Comparison of ENCODE assay signal across 8 cellular contexts in genomic region chr1:226526801-226527595, GRCh38.
DNase-seq lines count a peak whose midpoint lies in the region; ATAC-seq and TF ChIP-seq lines count a peak whose summit lies in the region.

No MANE protein-coding gene starts in this region.

- H3F3A ChIP-seq in DOHH2 (ENCODE audit: control insufficient read depth, insufficient read depth) = no peaks in the 10 kb centered on the region

- TF ChIP-seq CTCF in DOHH2 (IDR thresholded peaks at IDR 0.05; ENCODE audit: low read depth, low read length, poor library complexity, severe bottlenecking) (no peak), nephron (IDR thresholded peaks at IDR 0.05; ENCODE audit: unreplicated experiment in 3 of 3) (no peak)

- peak overlapping the region; percentile 37 for H3K4me3 ChIP-seq in DOHH2 (ENCODE audit: low read length)

- peak overlapping the region in 2 of 3 experiments; percentile 20 to 31 for H3K27ac Mint-ChIP-seq in nephron

- no peak overlapping the region for H3K4me3 Mint-ChIP-seq in nephron

- no peaks in the 10 kb centered on the region for H3K79me2 ChIP-seq in DOHH2 (ENCODE audit: control insufficient read depth, low read length)

- H3K27me3 Mint-ChIP-seq in nephron (ENCODE audit: low read depth) = peaks cover 13% of the 10 kb centered on the region

- peak overlapping the region; percentile 56 for H3K4me2 ChIP-seq in DOHH2 (ENCODE audit: low read length)

- ATAC-seq in GM18868 (IDR thresholded peaks at IDR 0.05; ENCODE audit: unreplicated experiment) (no peak), GM21717 (IDR thresholded peaks at IDR 0.05; ENCODE audit: unreplicated experiment) (no peak)

- H3K9me3 Mint-ChIP-seq in nephron = no peaks in the 10 kb centered on the region

- no peak overlapping the region for H3K27ac ChIP-seq in DOHH2 (ENCODE audit: low read depth, low read length)

- H3K4me1 Mint-ChIP-seq in nephron = peaks cover 38% of the 10 kb centered on the region

- no peaks in the 10 kb centered on the region for H3K36me3 ChIP-seq in DOHH2 (ENCODE audit: control insufficient read depth, low read length)

- no peaks in the 10 kb centered on the region for H3K36me3 Mint-ChIP-seq in nephron (ENCODE audit: low read depth)

- H3K4me1 ChIP-seq in DOHH2 (ENCODE audit: control insufficient read depth, low read length) = peaks cover 10% of the 10 kb centered on the region

- H3K9me2 ChIP-seq in DOHH2 (replicated peaks; ENCODE audit: control insufficient read depth, low read length) = no peaks in the 10 kb centered on the region

- no peaks in the 10 kb centered on the region for H3K9me3 ChIP-seq in DOHH2 (ENCODE audit: control insufficient read depth, insufficient read depth, low read length)

- no peaks in the 10 kb centered on the region; the same call in 1 of the 2 replicates for H3K27me3 ChIP-seq in DOHH2 (ENCODE audit: control insufficient read depth, low read length)

- H4K20me1 ChIP-seq in DOHH2 (ENCODE audit: control insufficient read depth, insufficient read depth, low read depth, low read length) = no peaks in the 10 kb centered on the region

- DNase-seq in NCI-H774 (lab: John Stamatoyannopoulos, UW) = peak; percentile 36
- DNase-seq in ecto neural progenitor cell (ENCODE audit: low spot score) = peak; percentile 61
- DNase-seq in effector CD8-positive, alpha-beta T cell (lab: John Stamatoyannopoulos, UW) = no peak
- no peak for DNase-seq in NAMALWA (ENCODE audit: low spot score)

Comparison
In these comparisons a context has a peak if more than half of its experiments do, and no peak if none do; other contexts are left out.
1. DNase-seq: peak in NCI-H774 (single experiment) and ecto neural progenitor cell (single experiment); none in effector CD8-positive, alpha-beta T cell (single experiment) and NAMALWA (single experiment).